10 cellular contexts compared by ENCODE assay signal in genomic region chr17:8832711-8833352, GRCh38. TPM values are rescaled to one million over a fixed set of nuclear protein-coding genes. Genes with fewer than 3 reads are reported as not detected.
DNase-seq lines count a peak whose midpoint lies in the region; ATAC-seq, FAIRE-seq and TF ChIP-seq lines count a peak whose summit lies in the region.
"Had no signal": no experiment of that assay in that cellular context is flagged by ENCODE, and none has a peak within 500 bp of the region (broad histone marks: within the 10 kb centered on the region; RNA-seq: fewer than 3 reads in every experiment).

No MANE protein-coding gene starts in this region.

- no peaks in the 10 kb centered on the region for H3K36me3 ChIP-seq in cardiac muscle cell
- no peaks in the 10 kb centered on the region for H3K36me3 ChIP-seq in hepatocyte (replicated peaks; ENCODE audit: insufficient read depth, low read depth)
- no peaks in the 10 kb centered on the region for H3K36me3 ChIP-seq in thoracic aorta
- H3K36me3 ChIP-seq in gastroesophageal sphincter = no peaks in the 10 kb centered on the region
- H3K36me3 ChIP-seq: SJSA1, upper lobe of left lung had no signal

- no peaks in the 10 kb centered on the region for H4K20me1 ChIP-seq in hepatocyte (ENCODE audit: insufficient read depth, poor library complexity, severe bottlenecking)

- H3K9me2 ChIP-seq in hepatocyte (replicated peaks; ENCODE audit: insufficient read depth) = no peaks in the 10 kb centered on the region

- H3K4me2 ChIP-seq in hepatocyte = no peak overlapping the region

- H3K27ac ChIP-seq in cardiac muscle cell (no peak overlapping the region), hepatocyte (no peak overlapping the region), thoracic aorta (no peak overlapping the region), gastroesophageal sphincter (no peak overlapping the region)
- H3K27ac ChIP-seq: SJSA1, upper lobe of left lung had no signal

- no peaks in the 10 kb centered on the region for H3K4me1 Mint-ChIP-seq in activated CD4-positive, alpha-beta T cell treated with anti-CD3 and anti-CD28 coated beads, Interleukin-2, amount 10 ng/mL, durations not matched to agents 24 days and 14 days

- TF ChIP-seq POLR2A in gastroesophageal sphincter (IDR thresholded peaks at IDR 0.05) = no peak

- H3K27me3 ChIP-seq in cardiac muscle cell (no peaks in the 10 kb centered on the region), hepatocyte (no peaks in the 10 kb centered on the region), thoracic aorta (replicated peaks; ENCODE audit: insufficient read depth) (no peaks in the 10 kb centered on the region), gastroesophageal sphincter (peaks cover 89% of the 10 kb centered on the region)
- H3K27me3 ChIP-seq: SJSA1, upper lobe of left lung had no signal

- intact Hi-C loops in Right ventricle myocardium superior (cut with DNase I) = no loop called here
- intact Hi-C loops in activated CD4-positive, alpha-beta T cell treated with anti-CD3 and anti-CD28 coated beads, Interleukin-2, amount 10 ng/mL, durations not matched to agents 24 days and 14 days (cut with micrococcal nuclease) = no loop called here

- H3K36me3 Mint-ChIP-seq in activated CD4-positive, alpha-beta T cell treated with anti-CD3 and anti-CD28 coated beads, Interleukin-2, amount 10 ng/mL, durations not matched to agents 24 days and 14 days (ENCODE audit: low read depth) = peaks cover 23% of the 10 kb centered on the region

- WGBS in hepatocyte (ENCODE audit: low lambda C conversion rate, missing lambda C conversion rate) = 54% methylated on average over 30 of the region's 33 CpGs
- 50 to 100% methylated on average over 1 to 2 of the region's 33 CpGs for WGBS in gastroesophageal sphincter (ENCODE audit: low coverage in 1 of 2), 2 donors

- TF ChIP-seq CTCF in cardiac muscle cell (IDR thresholded peaks at IDR 0.05; ENCODE audit: low read depth, low read length) (peak; percentile 43), hepatocyte (IDR thresholded peaks at IDR 0.05; ENCODE audit: poor library complexity) (peak; percentile 34), thoracic aorta (IDR thresholded peaks at IDR 0.05) (peak; percentile 15), gastroesophageal sphincter (IDR thresholded peaks at IDR 0.05) (peak in 1 of 4 experiments; percentile 23)

- H3K4me1 ChIP-seq in cardiac muscle cell (ENCODE audit: low read depth) = no peaks in the 10 kb centered on the region
- no peaks in the 10 kb centered on the region for H3K4me1 ChIP-seq in hepatocyte (ENCODE audit: insufficient read depth)
- no peaks in the 10 kb centered on the region for H3K4me1 ChIP-seq in thoracic aorta (ENCODE audit: control insufficient read depth in 1 of 2, low read depth in 2 of 2)
- H3K4me1 ChIP-seq in gastroesophageal sphincter = no peaks in the 10 kb centered on the region
- H3K4me1 ChIP-seq: upper lobe of left lung had no signal

- peak in 1 of 2 donors; percentile 46 for DNase-seq in cardiac muscle cell (ENCODE audit: low read depth in 1 of 2, low spot score in 1 of 2)
- no peak for DNase-seq in Right ventricle myocardium superior
- peak; percentile 79 for DNase-seq in activated CD4-positive, alpha-beta T cell treated with anti-CD3 and anti-CD28 coated beads, Interleukin-2, amount 10 ng/mL, durations not matched to agents 24 days and 14 days
- DNase-seq in hepatocyte (ENCODE audit: low spot score) = peak; percentile 32
- DNase-seq in thoracic aorta (ENCODE audit: low spot score) = no peak
- no peak for DNase-seq in NCI-H345 (lab: John Stamatoyannopoulos, UW)
- no peak for DNase-seq in HTR-8/SVneo (ENCODE audit: insufficient read length, low spot score)

- ATAC-seq in Right ventricle myocardium superior (ENCODE audit: poor library complexity) (no peak), thoracic aorta (ENCODE audit: insufficient number of reproducible peaks, low FRiP score, low read depth) (no peak), gastroesophageal sphincter (no peak)

- H3K79me2 ChIP-seq in hepatocyte = no peaks in the 10 kb centered on the region

- H3K9me3 ChIP-seq in cardiac muscle cell (ENCODE audit: low read depth) (no peaks in the 10 kb centered on the region), hepatocyte (ENCODE audit: low read depth) (no peaks in the 10 kb centered on the region), thoracic aorta (no peaks in the 10 kb centered on the region), gastroesophageal sphincter (no peaks in the 10 kb centered on the region)
- H3K9me3 ChIP-seq: SJSA1, upper lobe of left lung had no signal

- no peak overlapping the region for H3K27ac Mint-ChIP-seq in activated CD4-positive, alpha-beta T cell treated with anti-CD3 and anti-CD28 coated beads, Interleukin-2, amount 10 ng/mL, durations not matched to agents 24 days and 14 days

- no peak for FAIRE-seq in HTR-8/SVneo (lab: Jason Lieb, UNC)

- no peaks in the 10 kb centered on the region for H3K9me3 Mint-ChIP-seq in activated CD4-positive, alpha-beta T cell treated with anti-CD3 and anti-CD28 coated beads, Interleukin-2, amount 10 ng/mL, durations not matched to agents 24 days and 14 days

- H3K4me3 Mint-ChIP-seq in activated CD4-positive, alpha-beta T cell treated with anti-CD3 and anti-CD28 coated beads, Interleukin-2, amount 10 ng/mL, durations not matched to agents 24 days and 14 days = no peak overlapping the region

- no peaks in the 10 kb centered on the region for H3K27me3 Mint-ChIP-seq in activated CD4-positive, alpha-beta T cell treated with anti-CD3 and anti-CD28 coated beads, Interleukin-2, amount 10 ng/mL, durations not matched to agents 24 days and 14 days

- no peak overlapping the region for H2AFZ ChIP-seq in hepatocyte

- no peak for TF ChIP-seq EP300 in gastroesophageal sphincter (IDR thresholded peaks at IDR 0.05)

- H3K4me3 ChIP-seq in cardiac muscle cell = no peak overlapping the region
- H3K4me3 ChIP-seq in hepatocyte = no peak overlapping the region
- no peak overlapping the region for H3K4me3 ChIP-seq in thoracic aorta
- no peak overlapping the region for H3K4me3 ChIP-seq in gastroesophageal sphincter
- H3K4me3 ChIP-seq: SJSA1, upper lobe of left lung had no signal

RNA-seq across cellular contexts. Expression of gene MFSD6L, which starts 33.7 kb away (rescaled TPM):
- not detected in 2 replicates for total RNA-seq in cardiac muscle cell
- not detected in 2 replicates for polyA plus RNA-seq in cardiac muscle cell
- 0.11 TPM for total RNA-seq in Right ventricle myocardium superior
- total RNA-seq in activated CD4-positive, alpha-beta T cell treated with anti-CD3 and anti-CD28 coated beads, Interleukin-2, amount 10 ng/mL, durations not matched to agents 24 days and 14 days = 0.14 and 0.17 TPM in 2 replicates
- 1.8 and 2.2 TPM in 2 replicates for total RNA-seq in hepatocyte
- 0.34 and 0.45 TPM in 2 replicates for polyA plus RNA-seq in hepatocyte
- total RNA-seq in thoracic aorta = under 1 TPM in 1 of 2 donors, not detected in 1; 0.27 TPM
- total RNA-seq in gastroesophageal sphincter = under 1 TPM in 1 of 4 donors, not detected in 3; 0.12 TPM
- total RNA-seq: SJSA1 had no signal

RNA-seq across cellular contexts. Expression of gene PIK3R6, which starts 34.6 kb away (rescaled TPM):
- total RNA-seq in cardiac muscle cell = not detected in 2 replicates
- polyA plus RNA-seq in cardiac muscle cell = 0.11 and 0.48 TPM in 2 replicates
- 0.78 TPM for total RNA-seq in Right ventricle myocardium superior
- 3.7 and 4.5 TPM in 2 replicates for total RNA-seq in activated CD4-positive, alpha-beta T cell treated with anti-CD3 and anti-CD28 coated beads, Interleukin-2, amount 10 ng/mL, durations not matched to agents 24 days and 14 days
- total RNA-seq in hepatocyte = 0.10 TPM in 1 of 2 replicates, not detected in the other
- polyA plus RNA-seq in hepatocyte = 0.07 TPM in 1 of 2 replicates, not detected in the other
- 1 to 10 TPM; 1.5 to 3.5 TPM for total RNA-seq in thoracic aorta
- total RNA-seq in gastroesophageal sphincter = 1 to 10 TPM; 1.5 to 2.2 (median 2.0) TPM
- total RNA-seq: SJSA1 had no signal

Comparison
In these comparisons a context has a peak if more than half of its experiments do, and no peak if none do; other contexts are left out.
1. DNase-seq: peak in activated CD4-positive, alpha-beta T cell treated with anti-CD3 and anti-CD28 coated beads, Interleukin-2, amount 10 ng/mL, durations not matched to agents 24 days and 14 days (single experiment) and hepatocyte (single experiment); none in Right ventricle myocardium superior (single experiment), thoracic aorta (single experiment), NCI-H345 (single experiment) and HTR-8/SVneo (single experiment).